ENCODE assay signal across 9 cellular contexts in genomic region chr22:44026630-44027511, GRCh38. TPM values are rescaled to one million over a fixed set of nuclear protein-coding genes. Genes with fewer than 3 reads are reported as not detected.
A peak's percentile ranks its signal among the peaks of the same experiment; 100 is the strongest.
DNase-seq lines count a peak whose midpoint lies in the region; ATAC-seq and TF ChIP-seq lines count a peak whose summit lies in the region.
"Had no signal": no experiment of that assay in that cellular context is flagged by ENCODE, and none has a peak within 500 bp of the region (broad histone marks: within the 10 kb centered on the region; RNA-seq: fewer than 3 reads in every experiment).

No MANE protein-coding gene starts in this region.

- no peaks in the 10 kb centered on the region for H3K36me3 ChIP-seq in neutrophil
- no peaks in the 10 kb centered on the region for H3K36me3 ChIP-seq in thoracic aorta

- H3K9me3 ChIP-seq in neutrophil (no peaks in the 10 kb centered on the region), thoracic aorta (no peaks in the 10 kb centered on the region)

- peak; percentile 35 for ATAC-seq in HG03457 (IDR thresholded peaks at IDR 0.05; ENCODE audit: unreplicated experiment)
- peak; percentile 57 for ATAC-seq in thoracic aorta (ENCODE audit: insufficient number of reproducible peaks, low FRiP score, low read depth)

- H3K27ac ChIP-seq in neutrophil (peak overlapping the region; percentile 56), thoracic aorta (peak overlapping the region in 1 of 2 donors; percentile 56)
- H3K27ac ChIP-seq: 22Rv1 had no signal

- peak overlapping the region; percentile 57 to 62 for H3K4me3 ChIP-seq in neutrophil (ENCODE audit: low read depth in 1 of 2, low read length in 1 of 2)
- H3K4me3 ChIP-seq in thoracic aorta, result peak overlapping the region; percentile 40

- DNase-seq in NK-92 treated with Interleukin-12 subunit alpha and Interleukin-12 subunit beta, amount 100 ng/mL, for 24 hours (lab: John Stamatoyannopoulos, UW), result peak; percentile 21
- DNase-seq in NK-92 (lab: John Stamatoyannopoulos, UW; ENCODE audit: unreplicated experiment) (no peak), thoracic aorta (ENCODE audit: low spot score) (peak; percentile 37), amniotic stem cell (lab: John Stamatoyannopoulos, UW) (no peak)
- peak; percentile 56 for DNase-seq in activated CD4-positive, CD25-positive, alpha-beta regulatory T cell treated with anti-CD3 and anti-CD28 coated beads, Interleukin-2, amount 50 U/mL, for 72 hours
- peak; percentile 65 for DNase-seq in effector CD4-positive, alpha-beta T cell

- no peak for TF ChIP-seq CTCF in neutrophil (IDR thresholded peaks at IDR 0.05)
- TF ChIP-seq CTCF in thoracic aorta (IDR thresholded peaks at IDR 0.05), result no peak

- H3K4me1 ChIP-seq in neutrophil (ENCODE audit: control insufficient read depth in 1 of 2, insufficient read depth in 1 of 2, low read depth in 1 of 2, low read length in 1 of 2) (peaks cover 27 to 35% of the 10 kb centered on the region in 2 experiments), thoracic aorta (ENCODE audit: control insufficient read depth in 1 of 2, low read depth in 2 of 2) (no peaks in the 10 kb centered on the region)

- H3K27me3 ChIP-seq in neutrophil (peaks cover 38% of the 10 kb centered on the region), thoracic aorta (replicated peaks; ENCODE audit: insufficient read depth) (no peaks in the 10 kb centered on the region)

RNA-seq across cellular contexts. Expression of gene PARVB, which starts 2.8 kb away (rescaled TPM):
- total RNA-seq in thoracic aorta, result 10 to 100 TPM; 15.3 to 17.2 TPM

Comparison
In these comparisons a context has a peak if more than half of its experiments do, and no peak if none do; other contexts are left out.
1. DNase-seq: peak in NK-92 treated with Interleukin-12 subunit alpha and Interleukin-12 subunit beta, amount 100 ng/mL, for 24 hours (single experiment), activated CD4-positive, CD25-positive, alpha-beta regulatory T cell treated with anti-CD3 and anti-CD28 coated beads, Interleukin-2, amount 50 U/mL, for 72 hours (single experiment), effector CD4-positive, alpha-beta T cell (single experiment) and thoracic aorta (single experiment); none in NK-92 (single experiment) and amniotic stem cell (single experiment).